Comparison of ENCODE assay signal across 8 cellular contexts in genomic region chr17:75845058-75845711, GRCh38. TPM values are rescaled to one million over a fixed set of nuclear protein-coding genes. Genes with fewer than 3 reads are reported as not detected.
DNase-seq lines count a peak whose midpoint lies in the region; ATAC-seq and TF ChIP-seq lines count a peak whose summit lies in the region.

No MANE protein-coding gene starts in this region.

- TF ChIP-seq POLR2A in lower leg skin (IDR thresholded peaks at IDR 0.05) = no peak

- H3K27ac ChIP-seq in coronary artery = peak overlapping the region; percentile 91 to 96

- DNase-seq in SIG-M5 treated with dmso at 0.1 percent for 504 hours (lab: John Stamatoyannopoulos, UW; ENCODE audit: unreplicated experiment) (peak; percentile 88), SIG-M5 (lab: John Stamatoyannopoulos, UW) (no peak), MV-4-11 (lab: John Stamatoyannopoulos, UW) (peak; percentile 97), coronary artery (ENCODE audit: low spot score) (peak; percentile 96), lower leg skin (ENCODE audit: low spot score in 2 of 2) (peak; percentile 83 to 97)
- peak; percentile 53 to 77 for DNase-seq in stimulated activated effector memory CD8-positive, alpha-beta T cell treated with anti-CD3 and anti-CD28 coated beads, Interleukin-12 subunit alpha, Interleukin-12 subunit beta, amount 100 ng/mL, for 72 hours (ENCODE audit: low spot score in 2 of 2)

- WGBS in lower leg skin, 2 donors = 14 to 21% methylated on average over 20 of the region's 21 CpGs

- H3K4me3 ChIP-seq in WI38 (ENCODE audit: low read depth, low read length) (no peak overlapping the region), coronary artery (peak overlapping the region; percentile 54), lower leg skin (ENCODE audit: low read depth, poor library complexity, severe bottlenecking) (no peak overlapping the region)

- H3K4me3 Mint-ChIP-seq in stimulated activated effector memory CD8-positive, alpha-beta T cell treated with anti-CD3 and anti-CD28 coated beads, Interleukin-12 subunit alpha, Interleukin-12 subunit beta, amount 100 ng/mL, for 72 hours = peak overlapping the region; percentile 86

- TF ChIP-seq CTCF in WI38 (IDR thresholded peaks at IDR 0.05; ENCODE audit: low read depth, low read length) (peak; percentile 64), coronary artery (IDR thresholded peaks at IDR 0.05) (peak; percentile 87), lower leg skin (IDR thresholded peaks at IDR 0.05) (peak in 1 of 3 donors; percentile 92)

- peak; percentile 61 for ATAC-seq in HG02571 (IDR thresholded peaks at IDR 0.05; ENCODE audit: unreplicated experiment)
- ATAC-seq in stimulated activated effector memory CD8-positive, alpha-beta T cell treated with anti-CD3 and anti-CD28 coated beads, Interleukin-12 subunit alpha, Interleukin-12 subunit beta, amount 100 ng/mL, for 72 hours = peak; percentile 75

- intact Hi-C loops in lower leg skin (cut with DNase I; ENCODE audit: low total_unique reads) = loop anchor here (10.0 kb wide), 1 partner anchor 70 kb away; a partner anchor contains a TSS

- H3K9me3 Mint-ChIP-seq in stimulated activated effector memory CD8-positive, alpha-beta T cell treated with anti-CD3 and anti-CD28 coated beads, Interleukin-12 subunit alpha, Interleukin-12 subunit beta, amount 100 ng/mL, for 72 hours = no peaks in the 10 kb centered on the region

- peaks cover 85% of the 10 kb centered on the region for H3K36me3 Mint-ChIP-seq in stimulated activated effector memory CD8-positive, alpha-beta T cell treated with anti-CD3 and anti-CD28 coated beads, Interleukin-12 subunit alpha, Interleukin-12 subunit beta, amount 100 ng/mL, for 72 hours

- peak overlapping the region; percentile 96 for H3K27ac Mint-ChIP-seq in stimulated activated effector memory CD8-positive, alpha-beta T cell treated with anti-CD3 and anti-CD28 coated beads, Interleukin-12 subunit alpha, Interleukin-12 subunit beta, amount 100 ng/mL, for 72 hours

- peaks cover 26% of the 10 kb centered on the region for H3K4me1 Mint-ChIP-seq in stimulated activated effector memory CD8-positive, alpha-beta T cell treated with anti-CD3 and anti-CD28 coated beads, Interleukin-12 subunit alpha, Interleukin-12 subunit beta, amount 100 ng/mL, for 72 hours

RNA-seq across cellular contexts. Expression of gene UNC13D, which starts 1.0 kb away (rescaled TPM):
- total RNA-seq in lower leg skin = 1 to 10 TPM; 5.0 to 9.1 (median 7.6) TPM

RNA-seq across cellular contexts. Expression of gene WBP2, which starts 9.9 kb away (rescaled TPM):
- 100 to 1,000 TPM in 2 of 4 donors, 10 to 100 TPM in 2; 74.2 to 149 (median 93.8) TPM for total RNA-seq in lower leg skin

RNA-seq across cellular contexts. Expression of gene TRIM47, which starts 33.2 kb away (rescaled TPM):
- total RNA-seq in lower leg skin = 10 to 100 TPM; 33.2 to 62.5 (median 41.5) TPM

RNA-seq across cellular contexts. Expression of gene TRIM65, which starts 51.6 kb away (rescaled TPM):
- total RNA-seq in lower leg skin = 10 to 100 TPM; 23.1 to 36.3 (median 32.2) TPM

RNA-seq across cellular contexts. Expression of gene MRPL38, which starts 59.5 kb away (rescaled TPM):
- 10 to 100 TPM; 36.5 to 64.7 (median 49.0) TPM for total RNA-seq in lower leg skin
